In the genomic region with DNA sequence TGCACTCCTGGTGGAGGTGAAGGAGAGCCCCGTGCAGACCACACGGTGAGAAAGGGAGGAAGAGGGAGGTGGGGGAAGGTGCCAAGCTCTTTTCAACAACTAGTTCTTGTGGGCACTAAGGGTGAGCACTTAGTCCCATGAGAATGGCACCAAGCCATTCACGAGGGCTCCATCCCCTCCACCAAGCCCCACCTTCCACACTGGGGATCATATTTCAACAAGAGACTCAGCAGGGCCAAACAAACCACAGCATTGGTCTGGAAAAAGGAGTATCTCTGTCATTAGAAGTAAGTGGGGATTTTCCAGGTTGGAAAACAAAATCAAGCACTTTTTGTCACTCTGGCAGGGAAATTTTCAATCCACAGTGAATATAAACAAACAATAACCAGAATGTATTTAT, we compare ENCODE assay signal across 13 cellular contexts. TPM values are rescaled to one million over a fixed set of nuclear protein-coding genes. Genes with fewer than 3 reads are reported as not detected.
DNase-seq lines count a peak whose midpoint lies in the region; ATAC-seq lines count a peak whose summit lies in the region.
"Had no signal": no experiment of that assay in that cellular context is flagged by ENCODE, and none has a peak within 500 bp of the region (broad histone marks: within the 10 kb centered on the region; RNA-seq: fewer than 3 reads in every experiment).

No MANE protein-coding gene starts in this region.

- H3K4me3 ChIP-seq in BLaER1 (no peak overlapping the region), Karpas-422 (ENCODE audit: low read length) (no peak overlapping the region), iPS-18a (ENCODE audit: low read length) (peak overlapping the region; percentile 4)

- H3K27me3 ChIP-seq in BLaER1 (no peaks in the 10 kb centered on the region), Karpas-422 (ENCODE audit: low read length) (no peaks in the 10 kb centered on the region), iPS-18a (ENCODE audit: control insufficient read depth, insufficient read depth, low read length) (no peaks in the 10 kb centered on the region)

- H3K79me2 ChIP-seq in Karpas-422 (ENCODE audit: low read length), result no peaks in the 10 kb centered on the region

- H4K20me1 ChIP-seq in BLaER1 (no peaks in the 10 kb centered on the region), Karpas-422 (ENCODE audit: insufficient read depth, low read depth, low read length) (no peaks in the 10 kb centered on the region)

- no peaks in the 10 kb centered on the region for H3K9me2 ChIP-seq in Karpas-422 (replicated peaks; ENCODE audit: insufficient read depth, low read length)

- H3K27ac Mint-ChIP-seq in T-helper 17 cell, result peak overlapping the region; percentile 82
- H3K27ac Mint-ChIP-seq: T-cell had no signal

- peaks cover 17% of the 10 kb centered on the region for H3K4me1 Mint-ChIP-seq in T-helper 17 cell

- H3K9ac ChIP-seq in BLaER1 (no peak overlapping the region), Karpas-422 (ENCODE audit: low read length) (no peak overlapping the region), iPS-18a (ENCODE audit: low read length) (no peak overlapping the region)

- H2AFZ ChIP-seq in Karpas-422 (ENCODE audit: low read length), result no peak overlapping the region

- H3K4me3 Mint-ChIP-seq in T-helper 17 cell, result no peak overlapping the region
- H3K4me3 Mint-ChIP-seq: CD8-positive, alpha-beta memory T cell; T-cell had no signal

- H3K27ac ChIP-seq in BLaER1 (peak overlapping the region; percentile 20; the same call in 1 of the 2 replicates), Karpas-422 (ENCODE audit: low read length) (no peak overlapping the region), iPS-18a (ENCODE audit: low read length) (no peak overlapping the region), substantia nigra (ENCODE audit: low read depth, low read length, poor library complexity, severe bottlenecking) (no peak overlapping the region)

- no peak for ATAC-seq in T-helper 17 cell
- ATAC-seq in GM19324 (IDR thresholded peaks at IDR 0.05; ENCODE audit: low FRiP score, unreplicated experiment), result no peak
- ATAC-seq: T-cell had no signal

- H3K4me1 ChIP-seq in BLaER1 (peaks cover 92% of the 10 kb centered on the region), Karpas-422 (ENCODE audit: low read length) (peaks cover 19% of the 10 kb centered on the region), iPS-18a (ENCODE audit: control insufficient read depth, low read depth, low read length) (peaks cover 11% of the 10 kb centered on the region)

- H3K9me3 ChIP-seq in BLaER1 (no peaks in the 10 kb centered on the region), Karpas-422 (ENCODE audit: low read length) (no peaks in the 10 kb centered on the region), T-helper 17 cell (ENCODE audit: control insufficient read depth, low read length, poor library complexity, severe bottlenecking) (no peaks in the 10 kb centered on the region), iPS-18a (ENCODE audit: control insufficient read depth, low read depth, low read length) (no peaks in the 10 kb centered on the region)

- no peaks in the 10 kb centered on the region for H3K36me3 Mint-ChIP-seq in T-helper 17 cell (ENCODE audit: low read depth)

- DNase-seq in Karpas-422, result peak; percentile 43
- no peak for DNase-seq in T-helper 17 cell
- DNase-seq in activated effector memory CD4-positive, alpha-beta T cell treated with anti-CD3 and anti-CD28 coated beads, Interleukin-2, amount 50 U/mL, for 16 hours, result no peak
- no peak for DNase-seq in effector CD4-positive, alpha-beta T cell
- DNase-seq in substantia nigra (lab: John Stamatoyannopoulos, UW), result no peak
- DNase-seq: activated CD8-positive, alpha-beta memory T cell treated with anti-CD3 and anti-CD28 coated beads, Interleukin-2, amount 50 U/mL, for 4 hours; NCI-H1436; T-cell had no signal

- H3K4me2 ChIP-seq in BLaER1, result peak overlapping the region; percentile 72
- H3K4me2 ChIP-seq in Karpas-422 (ENCODE audit: low read depth, low read length, poor library complexity, severe bottlenecking), result no peak overlapping the region

- H3K27me3 Mint-ChIP-seq in T-helper 17 cell, result no peaks in the 10 kb centered on the region
- H3K27me3 Mint-ChIP-seq: CD8-positive, alpha-beta memory T cell; T-cell had no signal

- peaks cover 3% of the 10 kb centered on the region for H3K36me3 ChIP-seq in BLaER1
- 0 out of 2 replicates have a peak, but pooled peaks cover 4% of the 10 kb centered on the region for H3K36me3 ChIP-seq in Karpas-422 (ENCODE audit: insufficient read depth, low read length)
- no peaks in the 10 kb centered on the region for H3K36me3 ChIP-seq in iPS-18a (ENCODE audit: control insufficient read depth, low read depth, low read length)

RNA-seq across cellular contexts. Expression of a gene that starts 38.4 kb away (rescaled TPM):
- total RNA-seq in Karpas-422 (2014; rRNA removed; shearing (Covaris generic); ENCODE audit: low replicate concordance), result not detected in 2 replicates
- total RNA-seq in T-helper 17 cell, result 100 to 1,000 TPM; 406 to 439 TPM
- total RNA-seq: bronchial epithelial cell had no signal

Comparison
In these comparisons a context has a peak if more than half of its experiments do, and no peak if none do; other contexts are left out.
1. RNA of a gene that starts 38.4 kb away (total RNA-seq): 406 to 439 TPM in T-helper 17 cell; not detected in Karpas-422; every median in the first group is over 100 times any median in the second.